In the genomic region with DNA sequence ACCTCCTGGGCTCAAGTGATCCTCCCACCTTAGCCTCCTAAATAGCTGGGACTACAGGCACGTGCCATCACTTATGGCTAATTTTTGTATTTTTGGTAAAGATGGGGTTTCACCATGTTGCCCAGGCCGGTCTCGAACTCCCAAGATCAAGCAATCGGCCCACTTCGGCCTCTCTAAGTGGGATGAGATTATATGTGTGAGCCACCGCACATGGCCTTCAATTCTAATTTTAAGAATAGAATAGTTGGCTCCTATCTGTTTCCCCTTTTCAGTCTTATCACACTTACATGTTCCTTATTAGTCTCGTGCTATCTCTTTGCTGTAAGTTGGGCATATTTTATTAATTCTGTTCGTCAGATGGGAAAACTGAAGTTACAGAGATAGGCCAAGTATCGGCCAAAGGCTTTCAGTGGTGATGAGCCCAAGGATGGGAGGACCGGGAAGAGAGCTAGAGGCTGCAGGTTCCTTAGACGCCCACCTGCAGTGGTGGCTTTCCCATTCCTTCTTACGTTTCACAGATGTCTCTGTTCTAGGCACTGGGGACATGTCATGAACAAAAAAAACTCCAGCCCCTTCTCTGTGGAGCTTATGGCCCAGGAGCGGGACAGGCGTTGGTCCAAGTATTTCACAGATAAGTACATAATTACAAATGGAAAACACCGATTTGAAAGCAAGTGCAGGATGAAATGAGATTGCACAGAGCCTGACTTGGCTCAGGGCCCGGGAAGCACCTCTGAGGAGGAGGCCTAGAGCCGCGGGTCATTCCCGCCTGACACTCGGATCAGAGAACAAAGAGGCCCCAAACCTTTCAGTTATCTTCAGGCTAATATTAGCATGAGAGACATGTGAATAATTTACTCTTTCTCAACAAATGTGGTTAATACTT, we compare ENCODE assay signal across 7 cellular contexts.
DNase-seq lines count a peak whose midpoint lies in the region; ATAC-seq, FAIRE-seq and TF ChIP-seq lines count a peak whose summit lies in the region.

No MANE protein-coding gene starts in this region.

- H3K36me3 Mint-ChIP-seq in naive B cell = no peaks in the 10 kb centered on the region
- H3K36me3 Mint-ChIP-seq in activated CD8-positive, alpha-beta T cell treated with anti-CD3 and anti-CD28 coated beads for 36 hours (ENCODE audit: low read depth) = no peaks in the 10 kb centered on the region

- H3K27me3 Mint-ChIP-seq in naive B cell = no peaks in the 10 kb centered on the region
- no peaks in the 10 kb centered on the region for H3K27me3 Mint-ChIP-seq in activated CD8-positive, alpha-beta T cell treated with anti-CD3 and anti-CD28 coated beads for 36 hours

- H3K4me3 ChIP-seq in brain microvascular endothelial cell (ENCODE audit: low read depth, low read length) = no peak overlapping the region

- no peaks in the 10 kb centered on the region for H3K36me3 ChIP-seq in brain microvascular endothelial cell (replicated peaks)

- ATAC-seq in GM21390 (IDR thresholded peaks at IDR 0.05; ENCODE audit: unreplicated experiment) (peak; percentile 42), naive B cell (ENCODE audit: low read depth in 2 of 2) (no peak)
- ATAC-seq in activated CD8-positive, alpha-beta T cell treated with anti-CD3 and anti-CD28 coated beads for 36 hours = no peak

- CTCF ChIA-PET in activated CD8-positive, alpha-beta T cell treated with anti-CD3 and anti-CD28 coated beads for 36 hours (lab: Charles Lee) = no interaction called here

- DNase-seq in NCI-H2081 (lab: John Stamatoyannopoulos, UW) (peak; percentile 90 to 95), brain microvascular endothelial cell (peak; percentile 8), naive B cell (no peak), GDM1 (lab: John Stamatoyannopoulos, UW) (no peak), RCC 7860 (ENCODE audit: low spot score) (no peak)
- DNase-seq in activated CD8-positive, alpha-beta T cell treated with anti-CD3 and anti-CD28 coated beads for 36 hours = no peak

- H3K27ac Mint-ChIP-seq in naive B cell = peak overlapping the region in 4 of 6 donors; percentile 17 to 51 (median 37)
- no peak overlapping the region for H3K27ac Mint-ChIP-seq in activated CD8-positive, alpha-beta T cell treated with anti-CD3 and anti-CD28 coated beads for 36 hours

- POLR2A ChIA-PET in activated CD8-positive, alpha-beta T cell treated with anti-CD3 and anti-CD28 coated beads for 36 hours (lab: Charles Lee) = interaction anchor here (1.6 kb wide), 1 partner anchor 90 kb away, joined by 3 read pairs; no protein-coding TSS in a partner anchor

- intact Hi-C loops in activated CD8-positive, alpha-beta T cell treated with anti-CD3 and anti-CD28 coated beads for 36 hours (cut with micrococcal nuclease) = no loop called here

- H3K27ac ChIP-seq in brain microvascular endothelial cell = peak overlapping the region; percentile 82

- no peak for FAIRE-seq in RCC 7860 (lab: Jason Lieb, UNC)

- TF ChIP-seq CTCF in brain microvascular endothelial cell (IDR thresholded peaks at IDR 0.05; ENCODE audit: low read depth, low read length, missing control alignments) = no peak
- no peak for TF ChIP-seq CTCF in activated CD8-positive, alpha-beta T cell treated with anti-CD3 and anti-CD28 coated beads for 36 hours (IDR thresholded peaks at IDR 0.05)

- H3K4me1 Mint-ChIP-seq in naive B cell = peaks cover 63 to 90% (median 71%) of the 10 kb centered on the region in 3 donors
- peaks cover 14% of the 10 kb centered on the region for H3K4me1 Mint-ChIP-seq in activated CD8-positive, alpha-beta T cell treated with anti-CD3 and anti-CD28 coated beads for 36 hours (ENCODE audit: low read depth)

- H3K4me3 Mint-ChIP-seq in naive B cell = peak overlapping the region in 2 of 8 donors; percentile 30 to 78
- H3K4me3 Mint-ChIP-seq in activated CD8-positive, alpha-beta T cell treated with anti-CD3 and anti-CD28 coated beads for 36 hours = no peak overlapping the region

- H3K27me3 ChIP-seq in brain microvascular endothelial cell (replicated peaks) = no peaks in the 10 kb centered on the region

- in situ Hi-C loops in brain microvascular endothelial cell (cut with HindIII; ENCODE audit: low pct_ligation_motif_present, low sequenced_read_pairs) = no loop called here

- peaks cover 0 to 4% (median 0%) of the 10 kb centered on the region in 7 donors for H3K9me3 Mint-ChIP-seq in naive B cell
- H3K9me3 Mint-ChIP-seq in activated CD8-positive, alpha-beta T cell treated with anti-CD3 and anti-CD28 coated beads for 36 hours = no peaks in the 10 kb centered on the region

Comparison
In these comparisons a context has a peak if more than half of its experiments do, and no peak if none do; other contexts are left out.
1. DNase-seq: peak in NCI-H2081 (2 of 2) and brain microvascular endothelial cell (single experiment); none in naive B cell (single experiment), GDM1 (single experiment), activated CD8-positive, alpha-beta T cell treated with anti-CD3 and anti-CD28 coated beads for 36 hours (single experiment) and RCC 7860 (single experiment).